26 cellular contexts compared by ENCODE assay signal in the genomic region with DNA sequence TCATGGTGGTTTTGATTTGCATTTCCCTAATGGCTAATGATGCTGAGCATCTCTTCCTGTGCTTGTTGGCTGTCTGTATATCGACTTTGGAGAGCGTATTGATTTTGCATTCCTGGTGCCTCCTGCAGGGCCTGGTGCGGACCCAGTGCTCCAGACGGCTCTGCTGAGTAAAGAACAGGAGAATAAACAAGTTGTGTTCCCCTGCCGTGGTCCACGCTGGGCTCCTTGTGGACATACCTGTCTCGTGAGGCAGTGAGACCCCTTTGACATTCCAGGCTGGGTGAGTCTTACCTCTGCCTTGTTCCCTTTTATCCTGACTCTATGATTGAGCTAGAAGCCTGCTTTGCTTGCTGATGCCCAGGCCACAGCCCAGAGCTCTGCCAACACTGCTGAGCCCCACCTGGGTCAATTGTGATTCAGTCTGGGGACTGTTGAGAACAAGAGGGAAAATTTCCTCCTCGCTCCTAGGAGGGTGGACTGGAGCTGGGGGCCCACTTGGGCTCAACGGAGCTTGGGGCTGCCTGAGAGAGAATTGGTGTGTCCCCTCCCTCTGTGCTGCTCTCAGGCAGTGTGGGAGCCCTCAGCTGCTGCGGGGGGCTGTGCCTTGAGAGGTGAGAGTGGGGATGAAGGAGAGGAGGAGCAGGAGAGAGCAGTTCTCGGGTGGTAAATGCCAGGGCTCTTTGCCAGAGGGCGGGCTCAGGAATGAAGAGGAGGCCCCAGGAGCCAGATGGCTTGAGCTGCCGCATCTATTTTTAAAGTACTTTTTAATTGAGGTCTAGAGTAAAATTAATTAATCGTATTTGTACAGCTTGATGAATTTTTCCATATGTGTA. TPM values are rescaled to one million over a fixed set of nuclear protein-coding genes. Genes with fewer than 3 reads are reported as not detected.
DNase-seq lines count a peak whose midpoint lies in the region; ATAC-seq and TF ChIP-seq lines count a peak whose summit lies in the region.
"Had no signal": no experiment of that assay in that cellular context is flagged by ENCODE, and none has a peak within 500 bp of the region (broad histone marks: within the 10 kb centered on the region; RNA-seq: fewer than 3 reads in every experiment).

No MANE protein-coding gene starts in this region.

- no peak for ATAC-seq in upper lobe of left lung (ENCODE audit: low FRiP score in 2 of 2)
- ATAC-seq: activated CD4-positive, CD25-positive, alpha-beta regulatory T cell treated with anti-CD3 and anti-CD28 coated beads, Interleukin-2, amount 50 U/mL, for 24 hours; activated CD8-positive, alpha-beta T cell treated with anti-CD3 and anti-CD28 coated beads, Interleukin-2, amount 10 ng/mL, durations not matched to agents 7 days and 5 days had no signal

- TF ChIP-seq EP300 in upper lobe of left lung (IDR thresholded peaks at IDR 0.05): no peak

- H3K4me1 Mint-ChIP-seq in chondrocyte (ENCODE audit: low read depth): peaks cover 32% of the 10 kb centered on the region

- TF ChIP-seq POLR2A in upper lobe of left lung (IDR thresholded peaks at IDR 0.05): no peak

- H3K4me3 Mint-ChIP-seq in chondrocyte (ENCODE audit: unreplicated experiment): no peak overlapping the region
- H3K4me3 Mint-ChIP-seq: activated CD8-positive, alpha-beta T cell treated with anti-CD3 and anti-CD28 coated beads, Interleukin-2, amount 10 ng/mL, durations not matched to agents 7 days and 5 days; activated naive CD4-positive, alpha-beta T cell treated with anti-CD3 and anti-CD28 coated beads for 36 hours; stimulated activated naive CD8-positive, alpha-beta T cell treated with anti-CD3 and anti-CD28 coated beads, Interleukin-15, Interleukin-2, amounts not matched to agents 100 ng/mL and 50 ng/mL, for 24 hours; type B pancreatic cell had no signal

- no peak overlapping the region for H3K4me3 ChIP-seq in upper lobe of left lung
- H3K4me3 ChIP-seq: dorsolateral prefrontal cortex had no signal

- DNase-seq in activated effector memory CD4-positive, alpha-beta T cell treated with anti-CD3 and anti-CD28 coated beads, Interleukin-2, amount 50 U/mL, for 16 hours: peak; percentile 42
- no peak for DNase-seq in activated effector memory CD4-positive, alpha-beta T cell treated with Interleukin-2 at 50 U/mL for 16 hours
- DNase-seq in NCI-H524 treated with DMSO at 0.1 percent for 48 hours (lab: John Stamatoyannopoulos, UW) (peak; percentile 49), mucosa of gallbladder (ENCODE audit: low spot score) (peak; percentile 28), upper lobe of left lung (peak; percentile 13 to 26), chondrocyte (ENCODE audit: low spot score) (no peak), AG08396 (ENCODE audit: low spot score) (no peak), hypothalamus (lab: John Stamatoyannopoulos, UW) (no peak)
- DNase-seq: activated CD8-positive, alpha-beta T cell treated with anti-CD3 and anti-CD28 coated beads, Interleukin-2, amount 10 ng/mL, durations not matched to agents 7 days and 5 days; activated naive CD4-positive, alpha-beta T cell treated with anti-CD3 and anti-CD28 coated beads for 36 hours; activated T-cell treated with anti-CD3 and anti-CD28 coated beads, Interleukin-2, amount 50 U/mL, for 1 hour; caudate nucleus; dorsolateral prefrontal cortex; erythroblast; foreskin melanocyte; hippocampal formation; IMR-90; mammary epithelial cell; naive B cell; NCI-H1417 treated with DMSO at 0.1 percent for 48 hours; NCI-H226; RPMI8226; stimulated activated CD4-positive, alpha-beta T cell treated with anti-CD3 and anti-CD28 coated beads, Interleukin-4, amount 100 ng/mL, for 1 hour had no signal

- no peaks in the 10 kb centered on the region for H3K27me3 ChIP-seq in upper lobe of left lung

- H3K36me3 Mint-ChIP-seq in chondrocyte (ENCODE audit: low read depth): peaks cover 1% of the 10 kb centered on the region
- H3K36me3 Mint-ChIP-seq: type B pancreatic cell had no signal

- H3K27ac Mint-ChIP-seq in chondrocyte (ENCODE audit: unreplicated experiment): no peak overlapping the region
- H3K27ac Mint-ChIP-seq: activated CD8-positive, alpha-beta T cell treated with anti-CD3 and anti-CD28 coated beads, Interleukin-2, amount 10 ng/mL, durations not matched to agents 7 days and 5 days; activated naive CD4-positive, alpha-beta T cell treated with anti-CD3 and anti-CD28 coated beads for 36 hours; naive B cell; stimulated activated naive CD8-positive, alpha-beta T cell treated with anti-CD3 and anti-CD28 coated beads, Interleukin-15, Interleukin-2, amounts not matched to agents 100 ng/mL and 50 ng/mL, for 24 hours; type B pancreatic cell had no signal

- H3K4me1 ChIP-seq in upper lobe of left lung: peaks cover 17 to 22% (median 19%) of the 10 kb centered on the region in 4 donors

- 75 to 80% methylated on average over 11 to 14 of the region's 14 CpGs for WGBS in upper lobe of left lung, 2 donors

- peaks cover 7% of the 10 kb centered on the region for H3K9me3 Mint-ChIP-seq in chondrocyte (ENCODE audit: low read depth)
- H3K9me3 Mint-ChIP-seq: stimulated activated naive CD8-positive, alpha-beta T cell treated with anti-CD3 and anti-CD28 coated beads, Interleukin-15, Interleukin-2, amounts not matched to agents 100 ng/mL and 50 ng/mL, for 24 hours; type B pancreatic cell had no signal

- H3K9me3 ChIP-seq in upper lobe of left lung: no peaks in the 10 kb centered on the region

- no peaks in the 10 kb centered on the region for H3K36me3 ChIP-seq in upper lobe of left lung

- H3K27me3 Mint-ChIP-seq in chondrocyte (ENCODE audit: low read depth): no peaks in the 10 kb centered on the region

- no peak overlapping the region for H3K27ac ChIP-seq in upper lobe of left lung
- H3K27ac ChIP-seq: dorsolateral prefrontal cortex had no signal

- TF ChIP-seq CTCF in upper lobe of left lung (IDR thresholded peaks at IDR 0.05) (no peak), chondrocyte (IDR thresholded peaks at IDR 0.05) (no peak)

RNA-seq across cellular contexts. Expression of gene PMEPA1, which starts 43.7 kb away (rescaled TPM):
- total RNA-seq in mucosa of gallbladder (83.8 TPM), upper lobe of left lung (10 to 100 TPM in 5 of 6 donors, 1 to 10 TPM in 1; 2.1 to 60.9 (median 17.6) TPM), chondrocyte (151 to 298 TPM (median 163 TPM) in 3 replicates)

Comparison
In these comparisons a context has a peak if more than half of its experiments do, and no peak if none do; other contexts are left out.
1. DNase-seq: peak in activated effector memory CD4-positive, alpha-beta T cell treated with anti-CD3 and anti-CD28 coated beads, Interleukin-2, amount 50 U/mL, for 16 hours (single experiment), NCI-H524 treated with DMSO at 0.1 percent for 48 hours (single experiment), mucosa of gallbladder (single experiment) and upper lobe of left lung (2 of 2); none in activated effector memory CD4-positive, alpha-beta T cell treated with Interleukin-2 at 50 U/mL for 16 hours (single experiment), chondrocyte (single experiment), AG08396 (single experiment) and hypothalamus (0 of 51).